Comparison of ENCODE assay signal across 17 cellular contexts in the genomic region with DNA sequence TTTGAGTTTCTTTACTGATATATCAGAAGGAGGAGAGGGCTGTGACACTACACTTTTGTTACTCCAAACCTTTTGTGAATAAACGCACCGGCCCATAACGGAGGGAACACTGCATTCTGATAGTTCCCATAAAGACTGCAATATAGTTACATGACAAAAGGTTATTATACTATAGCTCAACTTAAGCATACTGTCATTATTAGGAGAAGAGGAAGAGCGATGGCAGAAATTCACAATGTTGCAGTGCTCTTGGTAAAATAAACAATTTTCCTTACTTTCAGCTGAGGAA. TPM values are rescaled to one million over a fixed set of nuclear protein-coding genes. Genes with fewer than 3 reads are reported as not detected.
DNase-seq lines count a peak whose midpoint lies in the region; ATAC-seq and TF ChIP-seq lines count a peak whose summit lies in the region.
"Had no signal": no experiment of that assay in that cellular context is flagged by ENCODE, and none has a peak within 500 bp of the region (broad histone marks: within the 10 kb centered on the region; RNA-seq: fewer than 3 reads in every experiment).

No MANE protein-coding gene starts in this region.

- no peak for TF ChIP-seq CTCF in heart left ventricle (IDR thresholded peaks at IDR 0.05)
- TF ChIP-seq CTCF in chondrocyte (IDR thresholded peaks at IDR 0.05), result no peak
- no peak for TF ChIP-seq CTCF in kidney epithelial cell (IDR thresholded peaks at IDR 0.05; ENCODE audit: insufficient read depth, low read length, poor library complexity, severe bottlenecking)
- TF ChIP-seq CTCF in smooth muscle cell (IDR thresholded peaks at IDR 0.05; ENCODE audit: borderline replicate concordance, insufficient read depth, poor library complexity, severe bottlenecking), result no peak

- TF ChIP-seq POLR2A in heart left ventricle (IDR thresholded peaks at IDR 0.05), result no peak

- no peaks in the 10 kb centered on the region for H3K9me3 ChIP-seq in heart left ventricle
- H3K9me3 ChIP-seq in smooth muscle cell (replicated peaks; ENCODE audit: low read depth), result no peaks in the 10 kb centered on the region

- no peaks in the 10 kb centered on the region for H3K36me3 ChIP-seq in heart left ventricle
- H3K36me3 ChIP-seq in kidney epithelial cell (ENCODE audit: control insufficient read depth, insufficient read depth, low read length), result no peaks in the 10 kb centered on the region
- H3K36me3 ChIP-seq in smooth muscle cell (ENCODE audit: low read depth), result no peaks in the 10 kb centered on the region
- H3K36me3 ChIP-seq: BLaER1 had no signal

- H4K20me1 ChIP-seq in smooth muscle cell (ENCODE audit: low read depth), result no peaks in the 10 kb centered on the region

- no peaks in the 10 kb centered on the region for H3F3A ChIP-seq in smooth muscle cell (ENCODE audit: low read depth)

- H3K27me3 ChIP-seq in heart left ventricle (peaks cover 0 to 54% (median 20%) of the 10 kb centered on the region in 9 donors), kidney epithelial cell (ENCODE audit: control insufficient read depth, insufficient read depth, low read length) (peaks cover 5% of the 10 kb centered on the region), smooth muscle cell (ENCODE audit: low read depth) (peaks cover 89% of the 10 kb centered on the region)

- ATAC-seq in heart left ventricle (no peak), left ventricle myocardium superior (no peak)
- ATAC-seq in natural killer cell treated with Interleukin-12 subunit alpha and Interleukin-12 subunit beta and Interleukin-15 and Interleukin-18, amount 100 ng/mL, for 72 hours, result no peak
- ATAC-seq: K562, PC-3 had no signal

- peak overlapping the region; percentile 77 for H3K4me3 Mint-ChIP-seq in chondrocyte (ENCODE audit: unreplicated experiment)
- H3K4me3 Mint-ChIP-seq in natural killer cell treated with Interleukin-12 subunit alpha and Interleukin-12 subunit beta and Interleukin-15 and Interleukin-18, amount 100 ng/mL, for 72 hours, result no peak overlapping the region

- no peaks in the 10 kb centered on the region for H3K36me3 Mint-ChIP-seq in chondrocyte (ENCODE audit: low read depth)
- peaks cover 4% of the 10 kb centered on the region for H3K36me3 Mint-ChIP-seq in natural killer cell treated with Interleukin-12 subunit alpha and Interleukin-12 subunit beta and Interleukin-15 and Interleukin-18, amount 100 ng/mL, for 72 hours

- no peaks in the 10 kb centered on the region for H3K9me3 Mint-ChIP-seq in chondrocyte (ENCODE audit: low read depth)
- H3K9me3 Mint-ChIP-seq in natural killer cell treated with Interleukin-12 subunit alpha and Interleukin-12 subunit beta and Interleukin-15 and Interleukin-18, amount 100 ng/mL, for 72 hours, result no peaks in the 10 kb centered on the region

- WGBS in heart left ventricle, 4 donors, result 34 to 51% (median 41%) methylated on average over 4 of the region's 4 CpGs
- 6% methylated on average over 4 of the region's 4 CpGs for WGBS in smooth muscle cell (ENCODE audit: low lambda C conversion rate)

- H3K27me3 Mint-ChIP-seq in chondrocyte (ENCODE audit: low read depth), result peaks cover 23% of the 10 kb centered on the region
- peaks cover 26 to 38% of the 10 kb centered on the region in 2 donors for H3K27me3 Mint-ChIP-seq in natural killer cell treated with Interleukin-12 subunit alpha and Interleukin-12 subunit beta and Interleukin-15 and Interleukin-18, amount 100 ng/mL, for 72 hours

- H3K27ac ChIP-seq in heart left ventricle (peak overlapping the region in 5 of 12 donors; percentile 90 to 98 (median 94)), smooth muscle cell (ENCODE audit: low read depth) (no peak overlapping the region)
- H3K27ac ChIP-seq: 22Rv1, BLaER1 had no signal

- H2AFZ ChIP-seq in smooth muscle cell (ENCODE audit: low read depth), result no peak overlapping the region

- H3K27ac Mint-ChIP-seq in chondrocyte (ENCODE audit: unreplicated experiment), result no peak overlapping the region
- no peak overlapping the region for H3K27ac Mint-ChIP-seq in natural killer cell treated with Interleukin-12 subunit alpha and Interleukin-12 subunit beta and Interleukin-15 and Interleukin-18, amount 100 ng/mL, for 72 hours

- H3K9ac ChIP-seq in smooth muscle cell (ENCODE audit: low read depth), result no peak overlapping the region
- H3K9ac ChIP-seq: BLaER1 had no signal

- H3K79me2 ChIP-seq in smooth muscle cell (ENCODE audit: low read depth), result no peaks in the 10 kb centered on the region

- peaks cover 22% of the 10 kb centered on the region for H3K4me1 Mint-ChIP-seq in chondrocyte (ENCODE audit: low read depth)
- H3K4me1 Mint-ChIP-seq in natural killer cell treated with Interleukin-12 subunit alpha and Interleukin-12 subunit beta and Interleukin-15 and Interleukin-18, amount 100 ng/mL, for 72 hours (ENCODE audit: low read depth in 2 of 2), result peaks cover 0 to 3% of the 10 kb centered on the region in 2 donors

- intact Hi-C loops in heart left ventricle (cut with DNase I), result loop anchor here in 4 of 10 donors (2.0 to 10.0 kb wide), 4 partner anchors 29 to 221 kb away; no protein-coding TSS in a partner anchor
- intact Hi-C loops in left ventricle myocardium superior (cut with micrococcal nuclease), result no loop called here

- H3K4me3 ChIP-seq in heart left ventricle, result peak overlapping the region in 9 of 12 donors; percentile 62 to 93 (median 86)
- H3K4me3 ChIP-seq in kidney epithelial cell (ENCODE audit: low read depth, low read length), result peak overlapping the region; percentile 11
- no peak overlapping the region for H3K4me3 ChIP-seq in smooth muscle cell
- H3K4me3 ChIP-seq: BLaER1, K562 had no signal

- DNase-seq in heart left ventricle (no peak), left ventricle myocardium superior (no peak), chondrocyte (ENCODE audit: low spot score) (no peak), kidney epithelial cell (ENCODE audit: low read depth) (no peak), smooth muscle cell (lab: John Stamatoyannopoulos, UW; ENCODE audit: unreplicated experiment) (no peak), SW480 (ENCODE audit: low spot score) (no peak)
- DNase-seq in natural killer cell treated with Interleukin-12 subunit alpha and Interleukin-12 subunit beta and Interleukin-15 and Interleukin-18, amount 100 ng/mL, for 72 hours (ENCODE audit: low spot score), result no peak
- no peak for DNase-seq in stimulated activated CD4-positive, alpha-beta T cell treated with anti-CD3 and anti-CD28 coated beads, Interleukin-2, amount 100 ng/mL, for 24 hours
- DNase-seq: NCI-H1436; NCI-H2081; NCI-H2227 treated with DMSO at 0.1 percent for 48 hours; NCI-H524 treated with DMSO at 0.1 percent for 48 hours; NK-92 treated with Interleukin-12 subunit alpha and Interleukin-12 subunit beta, amount 100 ng/mL, for 24 hours; PC-3 had no signal

- H3K4me1 ChIP-seq in heart left ventricle, result peaks cover 0 to 32% (median 11%) of the 10 kb centered on the region in 12 donors
- H3K4me1 ChIP-seq in smooth muscle cell (ENCODE audit: low read depth), result peaks cover 25% of the 10 kb centered on the region

- peak overlapping the region; percentile 97 for H3K4me2 ChIP-seq in smooth muscle cell
- H3K4me2 ChIP-seq: BLaER1 had no signal

RNA-seq across cellular contexts. Expression of a gene that starts 2.3 kb away (rescaled TPM):
- total RNA-seq in heart left ventricle (10 to 100 TPM in 8 of 9 donors, 1 to 10 TPM in 1; 8.6 to 22.4 (median 12.8) TPM), left ventricle myocardium superior (9.3 TPM), chondrocyte (10.4 to 14.3 TPM (median 13.7 TPM) in 3 replicates), kidney epithelial cell (13.0 and 13.3 TPM in 2 replicates), smooth muscle cell (5.6 and 7.1 TPM in 2 replicates)
- polyA plus RNA-seq in heart left ventricle (10 to 100 TPM in 1 of 2 donors, 1 to 10 TPM in 1; 4.2 to 17.7 TPM), smooth muscle cell (0.11 and 2.0 TPM in 2 replicates)
- total RNA-seq in natural killer cell treated with Interleukin-12 subunit alpha and Interleukin-12 subunit beta and Interleukin-15 and Interleukin-18, amount 100 ng/mL, for 72 hours, result not detected
- polyA plus RNA-seq: K562 had no signal
